ENCODE assay signal across 11 cellular contexts in the genomic region with DNA sequence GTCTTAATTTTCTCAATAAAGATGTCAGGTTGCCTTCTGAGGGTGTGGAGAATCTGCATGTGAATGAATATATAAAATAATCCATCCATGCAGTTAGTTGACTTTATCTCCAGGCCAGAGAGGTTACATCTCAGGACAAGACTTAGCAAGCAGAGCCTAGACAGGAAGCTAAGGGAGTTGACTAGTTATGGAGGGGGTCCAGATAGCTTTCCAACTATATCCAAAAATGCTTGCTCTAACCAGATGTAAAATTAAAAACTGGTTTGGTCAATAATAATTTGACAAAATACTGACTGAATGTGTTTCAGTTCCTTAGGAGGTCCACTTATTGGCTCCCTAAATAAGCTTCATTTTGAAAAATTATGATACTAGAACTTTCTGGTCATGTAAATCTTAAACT.
"Had no signal": no experiment of that assay in that cellular context is flagged by ENCODE, and none has a peak within 500 bp of the region (broad histone marks: within the 10 kb centered on the region; RNA-seq: fewer than 3 reads in every experiment).

No MANE protein-coding gene starts in this region.

- H3K36me3 ChIP-seq: colonic mucosa had no signal

- H3K27ac ChIP-seq: colonic mucosa, left lung, neural progenitor cell, parathyroid adenoma, transverse colon had no signal

- H3K9ac ChIP-seq: neural progenitor cell, parathyroid adenoma had no signal

- H3K9me3 ChIP-seq: colonic mucosa had no signal

- H3K4me3 ChIP-seq: colonic mucosa, left lung, neural progenitor cell, skin epidermis, transverse colon had no signal

- DNase-seq: activated CD4-positive, alpha-beta T cell treated with anti-CD3 and anti-CD28 coated beads, Interleukin-2, amount 50 U/mL, for 1 hour; activated CD4-positive, CD25-positive, alpha-beta regulatory T cell; colonic mucosa; effector CD4-positive, alpha-beta T cell; left lung; transverse colon had no signal

- H3K4me3 Mint-ChIP-seq: activated naive CD4-positive, alpha-beta T cell treated with anti-CD3 and anti-CD28 coated beads, Interleukin-2, amount 50 U/mL, for 24 hours; memory B cell; neural progenitor cell had no signal

- H3K79me2 ChIP-seq: parathyroid adenoma had no signal

- H3K27me3 Mint-ChIP-seq: activated naive CD4-positive, alpha-beta T cell treated with anti-CD3 and anti-CD28 coated beads, Interleukin-2, amount 50 U/mL, for 24 hours; memory B cell had no signal

- H3K4me1 Mint-ChIP-seq: activated naive CD4-positive, alpha-beta T cell treated with anti-CD3 and anti-CD28 coated beads, Interleukin-2, amount 50 U/mL, for 24 hours; memory B cell; neural progenitor cell had no signal

- H3K4me1 ChIP-seq: colonic mucosa, left lung, neural progenitor cell, parathyroid adenoma had no signal

- H3K27me3 ChIP-seq: colonic mucosa, left lung, neural progenitor cell, transverse colon had no signal

- H3K27ac Mint-ChIP-seq: activated naive CD4-positive, alpha-beta T cell treated with anti-CD3 and anti-CD28 coated beads, Interleukin-2, amount 50 U/mL, for 24 hours; memory B cell; neural progenitor cell had no signal

- H2AFZ ChIP-seq: neural progenitor cell, parathyroid adenoma had no signal

- H3K4me2 ChIP-seq: neural progenitor cell had no signal
